9 cellular contexts compared by ENCODE assay signal in the genomic region with DNA sequence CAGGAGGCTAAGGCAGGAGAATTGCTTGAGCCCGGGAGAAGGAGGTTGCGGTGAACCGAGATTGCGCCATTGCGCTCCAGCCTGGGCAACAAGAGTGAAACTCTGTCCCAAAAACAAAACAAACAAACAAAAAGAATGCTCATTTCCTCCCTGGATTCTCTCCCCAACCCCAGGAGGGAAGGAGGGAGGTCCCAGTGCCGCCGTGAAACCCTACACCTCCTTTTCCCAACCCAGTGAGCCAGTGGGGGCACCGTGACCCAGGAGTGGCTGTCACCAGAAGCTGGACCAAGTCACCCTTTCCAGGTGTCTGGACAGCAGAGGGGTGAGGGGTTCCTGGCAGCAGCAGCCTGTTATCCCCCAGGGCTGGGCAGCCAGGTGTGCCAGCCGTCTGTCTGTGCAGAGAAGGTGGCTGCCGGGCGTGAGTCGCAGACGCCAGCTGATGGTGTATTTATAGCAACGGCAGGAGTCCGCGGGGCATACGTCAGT. TPM values are rescaled to one million over a fixed set of nuclear protein-coding genes. Genes with fewer than 3 reads are reported as not detected.
DNase-seq lines count a peak whose midpoint lies in the region; ATAC-seq and TF ChIP-seq lines count a peak whose summit lies in the region.
"Had no signal": no experiment of that assay in that cellular context is flagged by ENCODE, and none has a peak within 500 bp of the region (broad histone marks: within the 10 kb centered on the region; RNA-seq: fewer than 3 reads in every experiment).

No MANE protein-coding gene starts in this region.

- intact Hi-C loops in aorta (cut with DNase I), result no loop called here

- no peak for ATAC-seq in aorta (ENCODE audit: low FRiP score)

- DNase-seq in adipocyte (ENCODE audit: low read depth) (peak; percentile 39), iPS-NIHi7 (ENCODE audit: extremely low spot score) (peak; percentile 64), NCI-H526 treated with DMSO at 0.1 percent for 48 hours (lab: John Stamatoyannopoulos, UW) (no peak), aorta (no peak), NCI-H1694 treated with DMSO at 0.1 percent for 48 hours (lab: John Stamatoyannopoulos, UW) (no peak)
- DNase-seq: MM.1S; stimulated activated CD4-positive, alpha-beta T cell treated with anti-CD3 and anti-CD28 coated beads, Interleukin-4, amount 100 ng/mL, for 4 hours had no signal

- no peaks in the 10 kb centered on the region for H3K27me3 ChIP-seq in adipocyte (replicated peaks; ENCODE audit: control insufficient read depth, insufficient read depth, low read length)
- no peaks in the 10 kb centered on the region for H3K27me3 ChIP-seq in aorta (ENCODE audit: control insufficient read depth in 1 of 2, insufficient read depth in 2 of 2, low read length in 1 of 2)

- no peaks in the 10 kb centered on the region for H3K9me3 ChIP-seq in adipocyte (ENCODE audit: control insufficient read depth, low read length)
- H3K9me3 ChIP-seq in aorta (ENCODE audit: control insufficient read depth, low read length), result no peaks in the 10 kb centered on the region

- peak; percentile 93 for TF ChIP-seq EP300 in Ishikawa (IDR thresholded peaks at IDR 0.05; ENCODE audit: borderline replicate concordance)

- no peak for TF ChIP-seq RAD21 in Ishikawa (IDR thresholded peaks at IDR 0.05; ENCODE audit: low read depth)

- H3K4me3 ChIP-seq in adipocyte (ENCODE audit: low read length) (no peak overlapping the region), aorta (ENCODE audit: low read length in 2 of 2) (no peak overlapping the region)

- H3K36me3 ChIP-seq in adipocyte (ENCODE audit: control insufficient read depth, insufficient read depth, low read length, severe bottlenecking) (peaks cover 15% of the 10 kb centered on the region), aorta (ENCODE audit: control insufficient read depth in 1 of 2, insufficient read depth in 2 of 2, low read length in 1 of 2) (no peaks in the 10 kb centered on the region)

- H3K4me1 ChIP-seq in adipocyte (ENCODE audit: control insufficient read depth, insufficient read depth, low read length) (peaks cover 43% of the 10 kb centered on the region), aorta (ENCODE audit: control insufficient read depth in 1 of 2, insufficient read depth in 2 of 2, low read length in 2 of 2) (no peaks in the 10 kb centered on the region)

- H3K27ac ChIP-seq in temporal lobe (ENCODE audit: low read depth, low read length), result peak overlapping the region; percentile 65
- H3K27ac ChIP-seq in aorta (ENCODE audit: low read depth in 1 of 2, low read length in 2 of 2), result no peak overlapping the region

- no peak overlapping the region for H3K9ac ChIP-seq in adipocyte (ENCODE audit: low read length)

- 28 to 35% methylated on average over 17 of the region's 17 CpGs for WGBS in aorta, 2 donors

TF ChIP-seq in Ishikawa, 13 proteins besides CTCF, POLR2A, EP300 and RAD21:
- TF ChIP-seq CREB1 (IDR thresholded peaks at IDR 0.05; ENCODE audit: low read depth) (no peak), EGR1 (IDR thresholded peaks at IDR 0.05) (no peak), TAF1 (IDR thresholded peaks at IDR 0.05; ENCODE audit: low read depth) (no peak), MAX (IDR thresholded peaks at IDR 0.05) (peak; percentile 46), ZBTB7A (IDR thresholded peaks at IDR 0.05; ENCODE audit: low read depth) (peak; percentile 86), FOXM1 (IDR thresholded peaks at IDR 0.05; ENCODE audit: borderline replicate concordance, low read depth) (peak; percentile 59; the same call in 1 of the 2 replicates), USF1 (IDR thresholded peaks at IDR 0.05) (0 out of 2 replicates have a peak, but pooled peaks have one; percentile 12), TEAD4 (IDR thresholded peaks at IDR 0.05) (peak; percentile 34), CEBPB (IDR thresholded peaks at IDR 0.05) (peak; percentile 85), TCF12 (IDR thresholded peaks at IDR 0.05; ENCODE audit: low read depth) (peak; percentile 97), NFIC (IDR thresholded peaks at IDR 0.05) (peak; percentile 83)

RNA-seq across cellular contexts. Expression of gene NFIC, which starts 23.5 kb away (rescaled TPM):
- total RNA-seq in temporal lobe, result 7.1 TPM
- 100 to 1,000 TPM; 175 to 188 TPM for total RNA-seq in aorta
- polyA plus RNA-seq in aorta, result 10 to 100 TPM; 37.5 to 37.7 TPM

Comparison
In these comparisons a context has a peak if more than half of its experiments do, and no peak if none do; other contexts are left out.
1. DNase-seq: peak in adipocyte (single experiment) and iPS-NIHi7 (single experiment); none in NCI-H526 treated with DMSO at 0.1 percent for 48 hours (single experiment), aorta (0 of 2) and NCI-H1694 treated with DMSO at 0.1 percent for 48 hours (single experiment).
2. RNA of gene NFIC, which starts 23.5 kb away (total RNA-seq): 175 to 188 TPM in aorta; 7.1 TPM in temporal lobe (single experiment); every median in the first group is over 10 times any median in the second.